Comparison of ENCODE assay signal across 25 cellular contexts in genomic region chr6:44675449-44675848, GRCh38.
"Had no signal": no experiment of that assay in that cellular context is flagged by ENCODE, and none has a peak within 500 bp of the region (broad histone marks: within the 10 kb centered on the region; RNA-seq: fewer than 3 reads in every experiment).

No MANE protein-coding gene starts in this region.

- H3K27ac Mint-ChIP-seq: activated CD4-positive, alpha-beta memory T cell treated with anti-CD3 and anti-CD28 coated beads, Interleukin-2, amount 10 ng/mL, durations not matched to agents 7 days and 5 days; activated CD4-positive, alpha-beta T cell treated with anti-CD3 and anti-CD28 coated beads, Interleukin-2, amount 10 ng/mL, durations not matched to agents 7 days and 5 days; activated naive CD4-positive, alpha-beta T cell treated with anti-CD3 and anti-CD28 coated beads, Interleukin-2, amount 10 ng/mL, durations not matched to agents 7 days and 5 days; activated naive CD8-positive, alpha-beta T cell treated with anti-CD3 and anti-CD28 coated beads, Interleukin-2, amount 10 ng/mL, durations not matched to agents 7 days and 5 days; activated T-cell treated with anti-CD3 and anti-CD28 coated beads, Interleukin-2, amount 50 U/mL, for 24 hours; brain; dendritic cell treated with granulocyte-macrophage colony-stimulating factor and Interleukin-4, amounts not matched to agents 40 ng/mL and 50 ng/mL, for 4 days; mesothelial cell of epicardium; T-cell had no signal

- H3K36me3 ChIP-seq: ascending aorta, gastroesophageal sphincter, right atrium auricular region, transverse colon had no signal

- FAIRE-seq: kidney, TTC549 had no signal

- H3K9me3 Mint-ChIP-seq: activated CD4-positive, alpha-beta memory T cell treated with anti-CD3 and anti-CD28 coated beads, Interleukin-2, amount 10 ng/mL, durations not matched to agents 7 days and 5 days; activated CD4-positive, alpha-beta T cell treated with anti-CD3 and anti-CD28 coated beads, Interleukin-2, amount 10 ng/mL, durations not matched to agents 7 days and 5 days; activated naive CD4-positive, alpha-beta T cell treated with anti-CD3 and anti-CD28 coated beads, Interleukin-2, amount 10 ng/mL, durations not matched to agents 7 days and 5 days; activated naive CD8-positive, alpha-beta T cell treated with anti-CD3 and anti-CD28 coated beads, Interleukin-2, amount 10 ng/mL, durations not matched to agents 7 days and 5 days; activated T-cell treated with anti-CD3 and anti-CD28 coated beads, Interleukin-2, amount 50 U/mL, for 24 hours; dendritic cell treated with granulocyte-macrophage colony-stimulating factor and Interleukin-4, amounts not matched to agents 40 ng/mL and 50 ng/mL, for 4 days; mesothelial cell of epicardium; naive thymus-derived CD4-positive, alpha-beta T cell; T-cell had no signal

- H3K27ac ChIP-seq: ascending aorta, gastroesophageal sphincter, parathyroid adenoma, right atrium auricular region, transverse colon had no signal

- H3K4me3 Mint-ChIP-seq: activated CD4-positive, alpha-beta memory T cell treated with anti-CD3 and anti-CD28 coated beads, Interleukin-2, amount 10 ng/mL, durations not matched to agents 7 days and 5 days; activated CD4-positive, alpha-beta T cell treated with anti-CD3 and anti-CD28 coated beads, Interleukin-2, amount 10 ng/mL, durations not matched to agents 7 days and 5 days; activated naive CD4-positive, alpha-beta T cell treated with anti-CD3 and anti-CD28 coated beads, Interleukin-2, amount 10 ng/mL, durations not matched to agents 7 days and 5 days; activated naive CD8-positive, alpha-beta T cell treated with anti-CD3 and anti-CD28 coated beads, Interleukin-2, amount 10 ng/mL, durations not matched to agents 7 days and 5 days; activated T-cell treated with anti-CD3 and anti-CD28 coated beads, Interleukin-2, amount 50 U/mL, for 24 hours; brain; dendritic cell treated with granulocyte-macrophage colony-stimulating factor and Interleukin-4, amounts not matched to agents 40 ng/mL and 50 ng/mL, for 4 days; mesothelial cell of epicardium; naive thymus-derived CD4-positive, alpha-beta T cell; T-cell had no signal

- H3K27me3 ChIP-seq: ascending aorta, gastroesophageal sphincter, right atrium auricular region, transverse colon had no signal

- H3K4me1 Mint-ChIP-seq: activated CD4-positive, alpha-beta memory T cell treated with anti-CD3 and anti-CD28 coated beads, Interleukin-2, amount 10 ng/mL, durations not matched to agents 7 days and 5 days; activated CD4-positive, alpha-beta T cell treated with anti-CD3 and anti-CD28 coated beads, Interleukin-2, amount 10 ng/mL, durations not matched to agents 7 days and 5 days; activated naive CD4-positive, alpha-beta T cell treated with anti-CD3 and anti-CD28 coated beads, Interleukin-2, amount 10 ng/mL, durations not matched to agents 7 days and 5 days; activated naive CD8-positive, alpha-beta T cell treated with anti-CD3 and anti-CD28 coated beads, Interleukin-2, amount 10 ng/mL, durations not matched to agents 7 days and 5 days; mesothelial cell of epicardium; T-cell had no signal

- DNase-seq: activated CD4-positive, alpha-beta memory T cell treated with anti-CD3 and anti-CD28 coated beads, Interleukin-2, amount 10 ng/mL, durations not matched to agents 7 days and 5 days; activated CD4-positive, alpha-beta T cell treated with anti-CD3 and anti-CD28 coated beads, Interleukin-2, amount 10 ng/mL, durations not matched to agents 7 days and 5 days; activated CD4-positive, CD25-positive, alpha-beta regulatory T cell treated with anti-CD3 and anti-CD28 coated beads, Interleukin-2, amount 50 U/mL, for 72 hours; activated CD8-positive, alpha-beta memory T cell treated with anti-CD3 and anti-CD28 coated beads, Interleukin-2, amount 50 U/mL, for 48 hours; activated gamma-delta T cell; activated naive CD8-positive, alpha-beta T cell treated with anti-CD3 and anti-CD28 coated beads, Interleukin-2, amount 10 ng/mL, durations not matched to agents 7 days and 5 days; activated T-cell treated with anti-CD3 and anti-CD28 coated beads, Interleukin-2, amount 50 U/mL, for 24 hours; caudate nucleus; hippocampal formation; kidney; left colon; naive thymus-derived CD4-positive, alpha-beta T cell; stimulated activated CD4-positive, alpha-beta T cell treated with anti-CD3 and anti-CD28 coated beads, Interleukin-2, amount 100 ng/mL, for 48 hours; stimulated activated naive CD4-positive, alpha-beta T cell treated with Interleukin-2 at 50 U/mL for 16 hours; T-cell; transverse colon had no signal

- H3K4me3 ChIP-seq: ascending aorta, gastroesophageal sphincter, right atrium auricular region, transverse colon had no signal

- H3K9me3 ChIP-seq: ascending aorta, gastroesophageal sphincter, right atrium auricular region, transverse colon had no signal

- H3K4me1 ChIP-seq: ascending aorta, gastroesophageal sphincter, parathyroid adenoma, right atrium auricular region, transverse colon had no signal

- H3K36me3 Mint-ChIP-seq: activated naive CD4-positive, alpha-beta T cell treated with anti-CD3 and anti-CD28 coated beads, Interleukin-2, amount 10 ng/mL, durations not matched to agents 7 days and 5 days; activated naive CD8-positive, alpha-beta T cell treated with anti-CD3 and anti-CD28 coated beads, Interleukin-2, amount 10 ng/mL, durations not matched to agents 7 days and 5 days; brain; mesothelial cell of epicardium; naive thymus-derived CD4-positive, alpha-beta T cell; T-cell had no signal

- ATAC-seq: gastroesophageal sphincter; left colon; naive thymus-derived CD4-positive, alpha-beta T cell; T-cell had no signal
